ENCODE assay signal across 8 cellular contexts in the genomic region with DNA sequence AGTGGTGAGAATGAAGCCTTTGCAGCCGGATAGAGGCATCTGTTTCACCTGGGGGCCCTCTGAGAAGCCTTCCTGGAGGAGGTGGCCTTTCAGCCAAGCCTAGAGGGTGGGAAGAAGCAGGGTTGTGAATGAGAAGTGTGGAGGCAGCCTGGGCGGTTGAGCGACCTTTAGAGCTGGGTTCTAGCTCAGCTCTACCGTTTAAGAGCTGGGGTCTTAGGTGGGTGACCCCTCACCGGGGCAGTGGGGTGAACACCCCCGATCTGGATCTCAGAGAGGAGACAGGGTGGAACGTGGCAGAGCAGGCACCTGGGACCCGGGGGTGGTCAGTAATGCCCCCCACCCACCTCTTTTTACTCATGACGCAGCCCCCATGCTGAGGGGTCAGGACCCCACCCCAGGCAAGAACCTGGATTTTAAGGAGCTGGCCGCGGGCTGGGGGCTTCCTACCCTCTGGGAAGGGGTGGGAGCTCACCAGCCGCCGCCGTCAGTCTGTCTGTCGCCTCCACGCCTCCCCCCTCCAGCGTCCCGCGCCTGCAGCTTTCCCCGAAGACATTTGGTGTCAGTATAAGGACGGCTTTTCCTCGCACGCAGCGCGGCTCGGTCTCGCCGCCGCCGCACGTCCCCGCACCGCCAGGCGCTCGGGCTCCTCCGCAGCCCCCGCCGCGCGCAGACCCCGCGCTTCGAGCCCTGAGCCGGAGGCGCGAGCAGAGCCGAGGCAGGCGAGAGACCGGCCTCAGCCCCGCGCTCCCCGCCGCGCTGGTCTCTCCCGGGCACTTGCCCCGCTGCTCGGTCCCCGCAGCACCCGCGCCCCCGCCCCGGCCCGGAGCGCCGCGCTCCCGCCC. TPM values are rescaled to one million over a fixed set of nuclear protein-coding genes. Genes with fewer than 3 reads are reported as not detected.
DNase-seq lines count a peak whose midpoint lies in the region; ATAC-seq, FAIRE-seq and TF ChIP-seq lines count a peak whose summit lies in the region.

No MANE protein-coding gene starts in this region.

- ATAC-seq in PC-3 (peak; percentile 22; the same call in 1 of the 2 replicates), HG03565 (IDR thresholded peaks at IDR 0.05; ENCODE audit: unreplicated experiment) (no peak)

- H3K4me3 ChIP-seq in BLaER1 (peak overlapping the region; percentile 54), PC-3 (ENCODE audit: low read length) (no peak overlapping the region)

- no peaks in the 10 kb centered on the region for H3K36me3 Mint-ChIP-seq in type B pancreatic cell

- H3K27me3 ChIP-seq in BLaER1 (peaks cover 71% of the 10 kb centered on the region), PC-3 (ENCODE audit: low read length) (peaks cover 21% of the 10 kb centered on the region)

- H3K79me2 ChIP-seq in PC-3 (ENCODE audit: low read length) = no peaks in the 10 kb centered on the region

- no peaks in the 10 kb centered on the region for H3F3A ChIP-seq in PC-3 (ENCODE audit: low read length, unreplicated experiment)

- POLR2A ChIA-PET in PC-3 (lab: Charles Lee; ENCODE audit: unreplicated experiment) = no interaction called here

- no peaks in the 10 kb centered on the region for H3K9me2 ChIP-seq in PC-3 (replicated peaks; ENCODE audit: low read length)

- H2AFZ ChIP-seq in PC-3 (ENCODE audit: low read length) = no peak overlapping the region

- no peak overlapping the region for H3K27ac Mint-ChIP-seq in type B pancreatic cell

- H3K27ac ChIP-seq in BLaER1 = no peak overlapping the region
- H3K27ac ChIP-seq in PC-3 (ENCODE audit: low read length) = no peak overlapping the region

- peaks cover 7% of the 10 kb centered on the region; the same call in 1 of the 2 replicates for H3K4me1 ChIP-seq in BLaER1
- peaks cover 7% of the 10 kb centered on the region; the same call in 1 of the 2 replicates for H3K4me1 ChIP-seq in PC-3 (ENCODE audit: insufficient read depth, low read length)

- peak overlapping the region; percentile 71 for H3K4me2 ChIP-seq in BLaER1
- no peak overlapping the region for H3K4me2 ChIP-seq in PC-3 (ENCODE audit: low read length)

- BruUV-seq in PC-3 (replicated peaks; lab: Mats Ljungman, UMichigan) = no TSS peak

- CTCF ChIA-PET in PC-3 (lab: Charles Lee) = no interaction called here

- peaks cover 84% of the 10 kb centered on the region for H3K27me3 Mint-ChIP-seq in type B pancreatic cell

- H3K9ac ChIP-seq in BLaER1 = no peak overlapping the region
- H3K9ac ChIP-seq in PC-3 (ENCODE audit: low read length) = no peak overlapping the region

- H4K20me1 ChIP-seq in BLaER1 = peaks cover 25% of the 10 kb centered on the region; the same call in 1 of the 2 replicates
- no peaks in the 10 kb centered on the region for H4K20me1 ChIP-seq in PC-3 (ENCODE audit: low read length)

- intact Hi-C loops in PC-3 (cut with micrococcal nuclease) = no loop called here

- H3K9me3 Mint-ChIP-seq in type B pancreatic cell = no peaks in the 10 kb centered on the region

- H3K36me3 ChIP-seq in BLaER1 = no peaks in the 10 kb centered on the region
- no peaks in the 10 kb centered on the region for H3K36me3 ChIP-seq in PC-3 (ENCODE audit: low read depth, low read length)

- no peak for FAIRE-seq in RCC 7860 (lab: Jason Lieb, UNC)

- DNase-seq in PC-3 (no peak), amniotic epithelial cell (ENCODE audit: low read depth) (peak; percentile 12), midbrain (lab: John Stamatoyannopoulos, UW) (peak; percentile 41), type B pancreatic cell (ENCODE audit: extremely low spot score, unreplicated experiment) (no peak), RCC 7860 (ENCODE audit: low spot score) (no peak), mesenteric fat pad (ENCODE audit: low spot score) (no peak)

- peak overlapping the region; percentile 76 for H3K4me3 Mint-ChIP-seq in type B pancreatic cell

- TF ChIP-seq CTCF in PC-3 (conservative IDR thresholded peaks at IDR 0.05; ENCODE audit: low read depth, low read length) (no peak), type B pancreatic cell (conservative IDR thresholded peaks at IDR 0.05) (no peak)

- H3K9me3 ChIP-seq in BLaER1 = no peaks in the 10 kb centered on the region
- H3K9me3 ChIP-seq in PC-3 (ENCODE audit: low read length) = no peaks in the 10 kb centered on the region

- no peaks in the 10 kb centered on the region for H3K4me1 Mint-ChIP-seq in type B pancreatic cell (ENCODE audit: unreplicated experiment)

RNA-seq across cellular contexts. Expression of gene CACNA1I, which starts 13.4 kb away (rescaled TPM):
- total RNA-seq in PC-3 (2014; rRNA removed) (0.06 TPM in 1 of 2 replicates, not detected in the other), type B pancreatic cell (ENCODE audit: low replicate concordance) (0.60 and 1.1 TPM in 2 replicates), mesenteric fat pad (0.10 TPM)

RNA-seq across cellular contexts. Expression of gene RPS19BP1, which starts 24.6 kb away (rescaled TPM):
- total RNA-seq in PC-3 (2014; rRNA removed) (253 and 320 TPM in 2 replicates), type B pancreatic cell (ENCODE audit: low replicate concordance) (52.3 and 59.1 TPM in 2 replicates), mesenteric fat pad (77.9 TPM)

RNA-seq across cellular contexts. Expression of gene ATF4, which starts 36.8 kb away (rescaled TPM):
- total RNA-seq in PC-3 (2014; rRNA removed) (230 and 240 TPM in 2 replicates), type B pancreatic cell (ENCODE audit: low replicate concordance) (315 and 398 TPM in 2 replicates), mesenteric fat pad (574 TPM)

RNA-seq across cellular contexts. Expression of gene MIEF1, which starts 55.1 kb away (rescaled TPM):
- total RNA-seq in PC-3 (2014; rRNA removed) (22.1 and 23.2 TPM in 2 replicates), type B pancreatic cell (ENCODE audit: low replicate concordance) (35.0 and 35.5 TPM in 2 replicates), mesenteric fat pad (42.9 TPM)

Comparison
In these comparisons a context has a peak if more than half of its experiments do, and no peak if none do; other contexts are left out.
1. DNase-seq: peak in amniotic epithelial cell (single experiment) and midbrain (single experiment); none in PC-3 (single experiment), type B pancreatic cell (single experiment), RCC 7860 (single experiment) and mesenteric fat pad (single experiment).